ENCODE assay signal across 21 cellular contexts in the genomic region with DNA sequence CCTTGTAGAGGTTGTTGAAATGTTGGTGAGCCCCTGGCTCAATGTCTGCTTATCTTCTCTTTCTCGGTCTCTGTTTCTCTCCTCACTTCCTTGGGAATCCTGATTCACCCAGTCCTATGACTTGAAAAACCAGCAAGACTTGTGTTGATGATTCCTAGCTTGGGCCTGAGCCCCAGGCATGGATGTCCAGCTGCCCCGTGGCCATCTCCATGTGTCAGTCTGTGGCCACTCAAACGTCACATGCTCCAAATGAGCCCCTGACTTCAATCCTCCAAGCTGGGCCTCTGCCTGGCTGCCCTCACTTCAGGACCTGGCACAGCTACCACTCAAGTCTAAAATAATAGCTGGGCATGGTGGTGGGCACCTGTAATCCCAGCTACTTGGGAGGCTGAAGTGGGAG.
"Had no signal": no experiment of that assay in that cellular context is flagged by ENCODE, and none has a peak within 500 bp of the region (broad histone marks: within the 10 kb centered on the region; RNA-seq: fewer than 3 reads in every experiment).

No MANE protein-coding gene starts in this region.

- DNase-seq: cortex of kidney; effector CD8-positive, alpha-beta T cell; effector memory CD8-positive, alpha-beta T cell; endodermal cell; erythroblast; esophagus squamous epithelium; foreskin fibroblast; foreskin melanocyte; gastrocnemius medialis; glutamatergic neuron; head of caudate nucleus; heart right ventricle; hippocampal formation; left cardiac atrium; left lung; left ventricle myocardium superior; lower lobe of right lung; mesenchymal stem cell had no signal

- H3K27ac ChIP-seq: epithelial cell of prostate, esophagus squamous epithelium, gastrocnemius medialis, heart right ventricle, left lung, lower lobe of right lung had no signal

- H3K4me3 ChIP-seq: esophagus squamous epithelium, gastrocnemius medialis, heart right ventricle, left lung, lower lobe of right lung, mucosa of descending colon had no signal

- H3K9me3 ChIP-seq: esophagus squamous epithelium, gastrocnemius medialis, heart right ventricle, left lung, lower lobe of right lung, mucosa of descending colon had no signal

- H3K4me1 ChIP-seq: esophagus squamous epithelium, gastrocnemius medialis, heart right ventricle, left lung, lower lobe of right lung had no signal

- H3K36me3 ChIP-seq: esophagus squamous epithelium, gastrocnemius medialis, heart right ventricle, left lung, lower lobe of right lung had no signal

- ATAC-seq: effector memory CD8-positive, alpha-beta T cell; esophagus mucosa; gastrocnemius medialis; heart right ventricle; left cardiac atrium; left lung; left ventricle myocardium superior; lower lobe of right lung; mucosa of descending colon had no signal
